In genomic region chr5:137075163-137075970, GRCh38 we compare ENCODE assay signal across 8 cellular contexts.
A peak's percentile ranks its signal among the peaks of the same experiment; 100 is the strongest.
DNase-seq lines count a peak whose midpoint lies in the region; ATAC-seq and TF ChIP-seq lines count a peak whose summit lies in the region.

No MANE protein-coding gene starts in this region.

- WGBS in upper lobe of left lung, 2 donors = 46 to 50% methylated on average over 7 of the region's 7 CpGs

- DNase-seq in AG20443 (ENCODE audit: low spot score) = peak; percentile 61
- DNase-seq in NCI-H2171 treated with DMSO at 0.1 percent for 48 hours (lab: John Stamatoyannopoulos, UW) = peak; percentile 62
- DNase-seq in iPS-NIHi11 (ENCODE audit: low spot score) = peak; percentile 89
- peak; percentile 22 to 77 for DNase-seq in upper lobe of left lung
- no peak for DNase-seq in amniotic stem cell (lab: John Stamatoyannopoulos, UW)

- H3K27me3 ChIP-seq in upper lobe of left lung = no peaks in the 10 kb centered on the region

- H3K9me3 Mint-ChIP-seq in activated T-helper 17 cell treated with anti-CD3 and anti-CD28 coated beads, Interleukin-2, amount 50 U/mL, for 72 hours = no peaks in the 10 kb centered on the region

- ATAC-seq in GM18519 (IDR thresholded peaks at IDR 0.05; ENCODE audit: low FRiP score, unreplicated experiment) (peak; percentile 56), HG02981 (IDR thresholded peaks at IDR 0.05; ENCODE audit: unreplicated experiment) (peak; percentile 84), upper lobe of left lung (ENCODE audit: low FRiP score in 2 of 2) (peak; percentile 27 to 87)
- ATAC-seq in activated T-helper 17 cell treated with anti-CD3 and anti-CD28 coated beads, Interleukin-2, amount 50 U/mL, for 72 hours (replicated peaks) = peak; percentile 52

- peaks cover 13% of the 10 kb centered on the region for H3K27me3 Mint-ChIP-seq in activated T-helper 17 cell treated with anti-CD3 and anti-CD28 coated beads, Interleukin-2, amount 50 U/mL, for 72 hours

- no peak overlapping the region for H3K27ac ChIP-seq in upper lobe of left lung

- H3K4me1 ChIP-seq in upper lobe of left lung = no peaks in the 10 kb centered on the region

- TF ChIP-seq CTCF in upper lobe of left lung (IDR thresholded peaks at IDR 0.05) = peak; percentile 15 to 61 (median 36)

- no peaks in the 10 kb centered on the region for H3K36me3 ChIP-seq in upper lobe of left lung

- H3K4me3 Mint-ChIP-seq in activated T-helper 17 cell treated with anti-CD3 and anti-CD28 coated beads, Interleukin-2, amount 50 U/mL, for 72 hours = no peak overlapping the region

- no peak for TF ChIP-seq EP300 in upper lobe of left lung (IDR thresholded peaks at IDR 0.05)

- no peak overlapping the region for H3K27ac Mint-ChIP-seq in activated T-helper 17 cell treated with anti-CD3 and anti-CD28 coated beads, Interleukin-2, amount 50 U/mL, for 72 hours

- TF ChIP-seq POLR2A in upper lobe of left lung (IDR thresholded peaks at IDR 0.05) = no peak

- H3K4me1 Mint-ChIP-seq in activated T-helper 17 cell treated with anti-CD3 and anti-CD28 coated beads, Interleukin-2, amount 50 U/mL, for 72 hours = peaks cover 7% of the 10 kb centered on the region

- no peak overlapping the region for H3K4me3 ChIP-seq in upper lobe of left lung

- H3K36me3 Mint-ChIP-seq in activated T-helper 17 cell treated with anti-CD3 and anti-CD28 coated beads, Interleukin-2, amount 50 U/mL, for 72 hours (ENCODE audit: low read depth) = no peaks in the 10 kb centered on the region

- H3K9me3 ChIP-seq in upper lobe of left lung = no peaks in the 10 kb centered on the region
